In genomic region chr10:97500297-97500575, GRCh38 we compare ENCODE assay signal across 9 cellular contexts. TPM values are rescaled to one million over a fixed set of nuclear protein-coding genes. Genes with fewer than 3 reads are reported as not detected.
DNase-seq lines count a peak whose midpoint lies in the region; ATAC-seq and TF ChIP-seq lines count a peak whose summit lies in the region.
"Had no signal": no experiment of that assay in that cellular context is flagged by ENCODE, and none has a peak within 500 bp of the region (broad histone marks: within the 10 kb centered on the region; RNA-seq: fewer than 3 reads in every experiment).

No MANE protein-coding gene starts in this region.

- peaks cover 8% of the 10 kb centered on the region for H3K27me3 Mint-ChIP-seq in activated naive CD4-positive, alpha-beta T cell treated with anti-CD3 and anti-CD28 coated beads, Interleukin-2, amount 50 U/mL, for 24 hours
- peaks cover 28% of the 10 kb centered on the region for H3K27me3 Mint-ChIP-seq in central memory CD8-positive, alpha-beta T cell

- TF ChIP-seq POLR2A in thyroid gland (IDR thresholded peaks at IDR 0.05), result no peak

- no peaks in the 10 kb centered on the region for H3K36me3 ChIP-seq in thyroid gland

- WGBS in thyroid gland, 2 donors, result 78 to 81% methylated on average over 2 of the region's 2 CpGs

- H3K36me3 Mint-ChIP-seq in activated naive CD4-positive, alpha-beta T cell treated with anti-CD3 and anti-CD28 coated beads, Interleukin-2, amount 50 U/mL, for 24 hours, result no peaks in the 10 kb centered on the region
- H3K36me3 Mint-ChIP-seq in activated naive CD4-positive, alpha-beta T cell treated with anti-CD3 and anti-CD28 coated beads, Interleukin-2, amount 50 U/mL, for 72 hours, result peaks cover 8 to 10% of the 10 kb centered on the region in 2 donors
- H3K36me3 Mint-ChIP-seq in central memory CD8-positive, alpha-beta T cell (ENCODE audit: insufficient read depth), result peaks cover 9% of the 10 kb centered on the region

- H3K27ac Mint-ChIP-seq in activated naive CD4-positive, alpha-beta T cell treated with anti-CD3 and anti-CD28 coated beads, Interleukin-2, amount 50 U/mL, for 24 hours, result no peak overlapping the region
- no peak overlapping the region for H3K27ac Mint-ChIP-seq in activated naive CD4-positive, alpha-beta T cell treated with anti-CD3 and anti-CD28 coated beads, Interleukin-2, amount 50 U/mL, for 72 hours
- no peak overlapping the region for H3K27ac Mint-ChIP-seq in central memory CD8-positive, alpha-beta T cell (ENCODE audit: low read depth)

- H3K4me3 ChIP-seq in thyroid gland (replicated peaks in 1 of 3), result peak overlapping the region in 1 of 3 donors; percentile 45

- peak overlapping the region; percentile 42 for H3K4me3 Mint-ChIP-seq in activated naive CD4-positive, alpha-beta T cell treated with anti-CD3 and anti-CD28 coated beads, Interleukin-2, amount 50 U/mL, for 24 hours
- H3K4me3 Mint-ChIP-seq in central memory CD8-positive, alpha-beta T cell, result peak overlapping the region; percentile 6

- intact Hi-C loops in thyroid gland (cut with DNase I), result no loop called here

- H3K9me3 ChIP-seq in thyroid gland, result no peaks in the 10 kb centered on the region

- TF ChIP-seq CTCF in thyroid gland (IDR thresholded peaks at IDR 0.05), result no peak

- DNase-seq in activated naive CD4-positive, alpha-beta T cell treated with anti-CD3 and anti-CD28 coated beads, Interleukin-2, amount 50 U/mL, for 72 hours (ENCODE audit: low spot score in 2 of 2), result no peak
- DNase-seq in central memory CD8-positive, alpha-beta T cell (ENCODE audit: low spot score in 2 of 2), result no peak
- DNase-seq in lung microvascular endothelial cell (ENCODE audit: low read depth in 2 of 2), result peak; percentile 63 to 75
- DNase-seq in thyroid gland, result no peak
- DNase-seq in DMS79 treated with DMSO at 0.1 percent for 48 hours (lab: John Stamatoyannopoulos, UW), result no peak
- DNase-seq in stimulated activated CD4-positive, alpha-beta T cell treated with anti-CD3 and anti-CD28 coated beads, Interleukin-4, amount 100 ng/mL, for 4 hours, result no peak
- no peak for DNase-seq in NCI-H1694 (lab: John Stamatoyannopoulos, UW)

- ATAC-seq in activated naive CD4-positive, alpha-beta T cell treated with anti-CD3 and anti-CD28 coated beads, Interleukin-2, amount 50 U/mL, for 72 hours, result no peak
- ATAC-seq in central memory CD8-positive, alpha-beta T cell (replicated peaks; ENCODE audit: extremely low read depth, poor library complexity, severe bottlenecking), result no peak
- ATAC-seq: stimulated activated naive CD8-positive, alpha-beta T cell treated with anti-CD3 and anti-CD28 coated beads, Interleukin-15, Interleukin-2, amounts not matched to agents 100 U/mL and 50 U/mL, for 24 hours had no signal

- peak overlapping the region in 2 of 3 donors; percentile 11 to 95 for H3K27ac ChIP-seq in thyroid gland

- no peaks in the 10 kb centered on the region for H3K27me3 ChIP-seq in thyroid gland

- H3K4me1 Mint-ChIP-seq in activated naive CD4-positive, alpha-beta T cell treated with anti-CD3 and anti-CD28 coated beads, Interleukin-2, amount 50 U/mL, for 24 hours, result peaks cover 39% of the 10 kb centered on the region
- peaks cover 17% of the 10 kb centered on the region for H3K4me1 Mint-ChIP-seq in central memory CD8-positive, alpha-beta T cell

- H3K9me3 Mint-ChIP-seq in activated naive CD4-positive, alpha-beta T cell treated with anti-CD3 and anti-CD28 coated beads, Interleukin-2, amount 50 U/mL, for 24 hours, result no peaks in the 10 kb centered on the region
- H3K9me3 Mint-ChIP-seq in activated naive CD4-positive, alpha-beta T cell treated with anti-CD3 and anti-CD28 coated beads, Interleukin-2, amount 50 U/mL, for 72 hours, result no peaks in the 10 kb centered on the region
- no peaks in the 10 kb centered on the region for H3K9me3 Mint-ChIP-seq in central memory CD8-positive, alpha-beta T cell

- H3K4me1 ChIP-seq in thyroid gland, result peaks cover 14 to 43% of the 10 kb centered on the region in 2 donors

RNA-seq across cellular contexts. Expression of gene UBTD1, which starts 1.5 kb away (rescaled TPM):
- 1 to 10 TPM; 1.9 to 3.5 TPM for total RNA-seq in activated naive CD4-positive, alpha-beta T cell treated with anti-CD3 and anti-CD28 coated beads, Interleukin-2, amount 50 U/mL, for 72 hours
- total RNA-seq in lung microvascular endothelial cell, result 41.6 and 59.9 TPM in 2 replicates
- 10 to 100 TPM in 3 of 4 donors, 1 to 10 TPM in 1; 7.8 to 27.8 (median 20.0) TPM for total RNA-seq in thyroid gland

RNA-seq across cellular contexts. Expression of gene MMS19, which starts 2.0 kb away (rescaled TPM):
- total RNA-seq in activated naive CD4-positive, alpha-beta T cell treated with anti-CD3 and anti-CD28 coated beads, Interleukin-2, amount 50 U/mL, for 72 hours, result 100 to 1,000 TPM in 1 of 2 donors, 10 to 100 TPM in 1; 74.2 to 125 TPM
- 39.7 and 47.2 TPM in 2 replicates for total RNA-seq in lung microvascular endothelial cell
- 10 to 100 TPM; 64.7 to 85.7 (median 75.2) TPM for total RNA-seq in thyroid gland

RNA-seq across cellular contexts. Expression of gene ZDHHC16, which starts 54.3 kb away (rescaled TPM):
- total RNA-seq in activated naive CD4-positive, alpha-beta T cell treated with anti-CD3 and anti-CD28 coated beads, Interleukin-2, amount 50 U/mL, for 72 hours, result 10 to 100 TPM; 25.4 to 45.0 TPM
- 21.6 and 26.2 TPM in 2 replicates for total RNA-seq in lung microvascular endothelial cell
- 10 to 100 TPM; 36.1 to 52.5 (median 36.5) TPM for total RNA-seq in thyroid gland

RNA-seq across cellular contexts. Expression of gene EXOSC1, which starts 54.4 kb away (rescaled TPM):
- 10 to 100 TPM; 41.3 to 58.0 TPM for total RNA-seq in activated naive CD4-positive, alpha-beta T cell treated with anti-CD3 and anti-CD28 coated beads, Interleukin-2, amount 50 U/mL, for 72 hours
- 20.6 and 23.1 TPM in 2 replicates for total RNA-seq in lung microvascular endothelial cell
- total RNA-seq in thyroid gland, result 10 to 100 TPM; 23.6 to 51.1 (median 29.2) TPM

Comparison
In these comparisons a context has a peak if more than half of its experiments do, and no peak if none do; other contexts are left out.
1. DNase-seq: peak in lung microvascular endothelial cell (2 of 2); none in activated naive CD4-positive, alpha-beta T cell treated with anti-CD3 and anti-CD28 coated beads, Interleukin-2, amount 50 U/mL, for 72 hours (0 of 2), central memory CD8-positive, alpha-beta T cell (0 of 2), thyroid gland (0 of 2), DMS79 treated with DMSO at 0.1 percent for 48 hours (single experiment), stimulated activated CD4-positive, alpha-beta T cell treated with anti-CD3 and anti-CD28 coated beads, Interleukin-4, amount 100 ng/mL, for 4 hours (0 of 2) and NCI-H1694 (single experiment).